8 cellular contexts compared by ENCODE assay signal in the genomic region with DNA sequence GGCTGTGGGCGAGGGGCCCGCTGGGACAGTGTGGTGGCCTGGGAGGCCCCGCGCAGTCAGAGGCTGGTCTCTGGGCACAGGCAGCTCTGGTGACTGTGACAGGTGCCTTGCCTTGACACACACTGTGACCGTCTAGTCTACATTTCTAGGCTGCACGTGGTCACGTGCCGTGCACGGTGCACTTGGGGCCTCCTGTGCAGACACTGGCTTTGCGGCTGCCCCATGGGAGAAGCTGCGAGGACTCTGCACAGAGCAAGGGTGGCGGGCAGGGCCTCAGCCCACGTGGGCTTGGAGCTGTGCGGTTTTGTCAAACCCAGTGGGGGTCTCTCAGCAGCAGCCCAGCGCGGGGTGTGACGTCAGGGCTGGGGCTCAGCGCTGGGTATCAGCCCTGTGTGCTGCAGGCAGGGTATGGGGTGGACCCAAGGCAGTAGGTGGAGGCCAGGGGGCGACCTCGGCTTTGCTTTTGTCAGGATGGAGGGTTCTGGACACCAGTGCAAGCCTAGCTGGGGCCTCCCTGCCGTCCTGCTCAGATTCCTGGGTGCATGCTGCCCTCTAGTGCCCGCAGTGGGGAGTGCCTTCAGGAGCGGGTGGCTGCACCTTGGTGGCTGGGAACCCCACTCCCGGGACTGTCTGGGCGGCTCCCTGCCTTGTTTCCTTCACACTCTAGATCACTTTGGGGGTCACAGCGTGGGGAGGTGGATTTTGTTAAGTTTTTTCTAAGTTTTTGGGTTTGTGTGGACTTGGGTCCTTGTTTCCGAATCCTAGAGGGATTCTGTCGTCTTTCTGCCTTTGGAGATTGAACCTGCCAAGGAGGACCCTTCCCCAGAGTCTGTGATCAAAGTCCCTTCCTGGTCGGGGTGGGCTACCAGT.
DNase-seq lines count a peak whose midpoint lies in the region; ATAC-seq and TF ChIP-seq lines count a peak whose summit lies in the region.

No MANE protein-coding gene starts in this region.

- ATAC-seq in HG02870 (IDR thresholded peaks at IDR 0.05; ENCODE audit: unreplicated experiment) (peak; percentile 45), HG02763 (IDR thresholded peaks at IDR 0.05; ENCODE audit: unreplicated experiment) (no peak)

- H4K20me1 ChIP-seq in DOHH2 (ENCODE audit: control insufficient read depth, insufficient read depth, low read depth, low read length), result no peaks in the 10 kb centered on the region

- H3K4me1 ChIP-seq in DOHH2 (ENCODE audit: control insufficient read depth, low read length), result peaks cover 39% of the 10 kb centered on the region
- H3K4me1 ChIP-seq in effector memory CD4-positive, alpha-beta T cell (ENCODE audit: control insufficient read depth, insufficient read depth, low read length, poor library complexity, severe bottlenecking), result no peaks in the 10 kb centered on the region
- H3K4me1 ChIP-seq in mesenchymal stem cell (ENCODE audit: control insufficient read depth, insufficient read depth, low read depth, low read length), result peaks cover 49% of the 10 kb centered on the region

- H2BK5ac ChIP-seq in mesenchymal stem cell (ENCODE audit: low read depth, low read length, poor library complexity, severe bottlenecking), result no peak overlapping the region

- peak overlapping the region; percentile 48 for H2AFZ ChIP-seq in mesenchymal stem cell (ENCODE audit: low read depth, low read length)

- peaks cover 7% of the 10 kb centered on the region for H3F3A ChIP-seq in DOHH2 (ENCODE audit: control insufficient read depth, insufficient read depth)

- no peak overlapping the region for H2BK15ac ChIP-seq in mesenchymal stem cell (ENCODE audit: low read depth, poor library complexity, severe bottlenecking)

- H3K9me3 ChIP-seq in DOHH2 (ENCODE audit: control insufficient read depth, insufficient read depth, low read length) (no peaks in the 10 kb centered on the region), mesenchymal stem cell (ENCODE audit: control insufficient read depth, low read length) (no peaks in the 10 kb centered on the region)
- no peaks in the 10 kb centered on the region for H3K9me3 ChIP-seq in effector memory CD4-positive, alpha-beta T cell (ENCODE audit: control insufficient read depth, low read length)

- H3K4me2 ChIP-seq in DOHH2 (ENCODE audit: low read length) (peak overlapping the region; percentile 44), mesenchymal stem cell (ENCODE audit: low read length, poor library complexity, severe bottlenecking) (peak overlapping the region; percentile 40)

- H3K79me2 ChIP-seq in DOHH2 (ENCODE audit: control insufficient read depth, low read length), result peaks cover 41% of the 10 kb centered on the region

- no peaks in the 10 kb centered on the region for H3K9me2 ChIP-seq in DOHH2 (replicated peaks; ENCODE audit: control insufficient read depth, low read length)

- 49% methylated on average over 27 of the region's 29 CpGs for WGBS in mesenchymal stem cell

- peak overlapping the region; percentile 5 for H4K91ac ChIP-seq in mesenchymal stem cell (ENCODE audit: low read length)

- no peak overlapping the region for H2AK5ac ChIP-seq in mesenchymal stem cell (ENCODE audit: low read length, severe bottlenecking)

- DNase-seq in NOMO-1 (lab: John Stamatoyannopoulos, UW; ENCODE audit: unreplicated experiment in 2 of 2), result peak; percentile 58 to 63
- DNase-seq in activated CD8-positive, alpha-beta memory T cell treated with anti-CD3 and anti-CD28 coated beads for 24 hours, result peak; percentile 98
- DNase-seq in effector memory CD4-positive, alpha-beta T cell, result peak; percentile 50 to 67 (median 55)
- DNase-seq in mesenchymal stem cell, result peak; percentile 78
- peak; percentile 49 to 52 for DNase-seq in stimulated activated CD8-positive, alpha-beta memory T cell treated with anti-CD3 and anti-CD28 coated beads, Interleukin-15, amount 100 ng/mL, for 4 hours (ENCODE audit: low read depth in 2 of 2)

- peak overlapping the region in 1 of 2 experiments; percentile 72 for H3K18ac ChIP-seq in mesenchymal stem cell (ENCODE audit: low read depth in 1 of 2, low read length in 2 of 2)

- H4K8ac ChIP-seq in mesenchymal stem cell (ENCODE audit: low read length), result no peak overlapping the region

- peak overlapping the region; percentile 27 for H3K27ac ChIP-seq in DOHH2 (ENCODE audit: low read depth, low read length)
- H3K27ac ChIP-seq in effector memory CD4-positive, alpha-beta T cell (ENCODE audit: insufficient read depth, low read length, poor library complexity, severe bottlenecking), result no peak overlapping the region
- no peak overlapping the region for H3K27ac ChIP-seq in mesenchymal stem cell (ENCODE audit: low read length, poor library complexity, severe bottlenecking)

- H3K4ac ChIP-seq in mesenchymal stem cell (ENCODE audit: low read depth in 1 of 2, low read length in 2 of 2), result no peak overlapping the region

- peak; percentile 90 for TF ChIP-seq CTCF in DOHH2 (IDR thresholded peaks at IDR 0.05; ENCODE audit: low read depth, low read length, poor library complexity, severe bottlenecking)

- H2BK120ac ChIP-seq in mesenchymal stem cell (ENCODE audit: low read depth, low read length), result no peak overlapping the region

- H3K79me1 ChIP-seq in mesenchymal stem cell (replicated peaks; ENCODE audit: low read length, poor library complexity, severe bottlenecking), result peaks cover 39% of the 10 kb centered on the region

- H3K27me3 ChIP-seq in DOHH2 (ENCODE audit: control insufficient read depth, low read length) (no peaks in the 10 kb centered on the region), mesenchymal stem cell (ENCODE audit: control insufficient read depth in 1 of 2, insufficient read depth in 1 of 2, low read length in 2 of 2) (no peaks in the 10 kb centered on the region)
- no peaks in the 10 kb centered on the region for H3K27me3 ChIP-seq in effector memory CD4-positive, alpha-beta T cell (replicated peaks; ENCODE audit: control insufficient read depth, insufficient read depth, low read length, poor library complexity, severe bottlenecking)

- H3K4me3 ChIP-seq in DOHH2 (ENCODE audit: low read length) (no peak overlapping the region), mesenchymal stem cell (ENCODE audit: insufficient read depth in 1 of 2, low read depth in 1 of 2, low read length in 2 of 2) (peak overlapping the region in 1 of 2 experiments; percentile 30)
- no peak overlapping the region for H3K4me3 ChIP-seq in effector memory CD4-positive, alpha-beta T cell (ENCODE audit: insufficient read depth, low read depth, low read length, poor library complexity, severe bottlenecking)

- peak overlapping the region in 1 of 2 experiments; percentile 67 for H2BK12ac ChIP-seq in mesenchymal stem cell (ENCODE audit: low read length in 2 of 2)

- H3K9ac ChIP-seq in mesenchymal stem cell (ENCODE audit: low read length), result peak overlapping the region; percentile 26

- no peak overlapping the region for H3K23ac ChIP-seq in mesenchymal stem cell (ENCODE audit: low read length in 2 of 2)

- peak overlapping the region in 1 of 2 experiments; percentile 18 for H3K14ac ChIP-seq in mesenchymal stem cell (ENCODE audit: low read length in 2 of 2)

- H3K36me3 ChIP-seq in DOHH2 (ENCODE audit: control insufficient read depth, low read length) (peaks cover 16% of the 10 kb centered on the region), mesenchymal stem cell (ENCODE audit: control insufficient read depth in 1 of 2, insufficient read depth in 2 of 2, low read depth in 1 of 2, low read length in 2 of 2) (peaks cover 22 to 74% of the 10 kb centered on the region in 2 experiments)
- peaks cover 34% of the 10 kb centered on the region for H3K36me3 ChIP-seq in effector memory CD4-positive, alpha-beta T cell (ENCODE audit: control insufficient read depth, insufficient read depth, low read length)
